ENCODE assay signal across 8 cellular contexts in genomic region chr15:75454471-75455418, GRCh38. TPM values are rescaled to one million over a fixed set of nuclear protein-coding genes. Genes with fewer than 3 reads are reported as not detected.
A peak's percentile ranks its signal among the peaks of the same experiment; 100 is the strongest.
DNase-seq lines count a peak whose midpoint lies in the region; ATAC-seq and TF ChIP-seq lines count a peak whose summit lies in the region.

No MANE protein-coding gene starts in this region.

- POLR2A ChIA-PET in PC-3 (lab: Charles Lee; ENCODE audit: unreplicated experiment) = interaction anchor here (0.5 to 0.9 kb wide), 5 partner anchors 15 to 1472 kb away, joined by 3 to 5 read pairs (median 3); partner anchors contain the start of gene MAN2C1

- peak; percentile 77 for DNase-seq in NK-92 treated with Interleukin-12 subunit alpha and Interleukin-12 subunit beta, amount 100 ng/mL, for 24 hours (lab: John Stamatoyannopoulos, UW)
- DNase-seq in NK-92 (lab: John Stamatoyannopoulos, UW; ENCODE audit: unreplicated experiment) (no peak), PC-3 (no peak), fibroblast of the aortic adventitia (ENCODE audit: low read depth) (peak; percentile 3), omental fat pad (ENCODE audit: low spot score) (peak; percentile 48)
- DNase-seq in activated T-helper 1 cell treated with anti-CD3 and anti-CD28 coated beads, Interleukin-2, amount 50 U/mL, for 16 hours (ENCODE audit: low read depth in 1 of 2, low spot score in 1 of 2) = peak; percentile 62 to 75

- no peaks in the 10 kb centered on the region for H3K9me2 ChIP-seq in PC-3 (replicated peaks; ENCODE audit: low read length)

- no peaks in the 10 kb centered on the region for H3F3A ChIP-seq in PC-3 (ENCODE audit: low read length, unreplicated experiment)

- peak overlapping the region; percentile 95 for H3K4me2 ChIP-seq in PC-3 (ENCODE audit: low read length)

- H2AFZ ChIP-seq in PC-3 (ENCODE audit: low read length) = peak overlapping the region; percentile 100

- no peaks in the 10 kb centered on the region for H3K27me3 ChIP-seq in PC-3 (ENCODE audit: low read length)

- H3K27ac ChIP-seq in PC-3 (ENCODE audit: low read length) (peak overlapping the region; percentile 64), temporal lobe (ENCODE audit: low read depth, low read length) (peak overlapping the region; percentile 89)

- no peaks in the 10 kb centered on the region for H3K36me3 ChIP-seq in PC-3 (ENCODE audit: low read depth, low read length)

- peak overlapping the region; percentile 77 for H3K9ac ChIP-seq in PC-3 (ENCODE audit: low read length)

- BruUV-seq in PC-3 (replicated peaks; lab: Mats Ljungman, UMichigan) = no TSS peak

- peaks cover 4% of the 10 kb centered on the region for H4K20me1 ChIP-seq in PC-3 (ENCODE audit: low read length)

- intact Hi-C loops in PC-3 (cut with micrococcal nuclease) = loop anchor here (5.0 kb wide), 1 partner anchor 193 kb away; the partner anchor contains the start of gene SNX33

- no peak for TF ChIP-seq CTCF in PC-3 (conservative IDR thresholded peaks at IDR 0.05; ENCODE audit: low read depth, low read length)
- TF ChIP-seq CTCF in fibroblast of the aortic adventitia (IDR thresholded peaks at IDR 0.05; ENCODE audit: insufficient read depth, low read length) = no peak
- TF ChIP-seq CTCF in omental fat pad (IDR thresholded peaks at IDR 0.05) = no peak

- H3K9me3 ChIP-seq in PC-3 (ENCODE audit: low read length) = no peaks in the 10 kb centered on the region

- H3K79me2 ChIP-seq in PC-3 (ENCODE audit: low read length) = peaks cover 25% of the 10 kb centered on the region

- H3K4me1 ChIP-seq in PC-3 (ENCODE audit: insufficient read depth, low read length) = peaks cover 21% of the 10 kb centered on the region

- ATAC-seq in PC-3 = no peak; the same call in 1 of the 2 replicates
- ATAC-seq in omental fat pad (ENCODE audit: low FRiP score) = no peak
- ATAC-seq in HG02642 (IDR thresholded peaks at IDR 0.05; ENCODE audit: poor library complexity, unreplicated experiment) = no peak

- H3K4me3 ChIP-seq in PC-3 (ENCODE audit: low read length) (peak overlapping the region; percentile 86), fibroblast of the aortic adventitia (ENCODE audit: low read depth, low read length) (peak overlapping the region; percentile 85)

- CTCF ChIA-PET in PC-3 (lab: Charles Lee) = interaction anchor here (1.1 to 1.3 kb wide), 2 partner anchors 87 kb away, joined by 3 to 7 read pairs; no protein-coding TSS in a partner anchor

RNA-seq across cellular contexts. Expression of gene SIN3A, which starts 3.3 kb away (rescaled TPM):
- total RNA-seq in PC-3 (2014; rRNA removed) = 24.9 and 27.8 TPM in 2 replicates
- total RNA-seq in fibroblast of the aortic adventitia (ENCODE audit: low replicate concordance) = 37.3 and 52.9 TPM in 2 replicates
- 10 to 100 TPM; 26.6 to 46.4 (median 35.3) TPM for total RNA-seq in omental fat pad
- total RNA-seq in temporal lobe = 30.2 TPM

Comparison
In these comparisons a context has a peak if more than half of its experiments do, and no peak if none do; other contexts are left out.
1. DNase-seq: peak in NK-92 treated with Interleukin-12 subunit alpha and Interleukin-12 subunit beta, amount 100 ng/mL, for 24 hours (single experiment), activated T-helper 1 cell treated with anti-CD3 and anti-CD28 coated beads, Interleukin-2, amount 50 U/mL, for 16 hours (2 of 2), fibroblast of the aortic adventitia (single experiment) and omental fat pad (single experiment); none in NK-92 (single experiment) and PC-3 (single experiment).